ENCODE assay signal across 12 cellular contexts in the genomic region with DNA sequence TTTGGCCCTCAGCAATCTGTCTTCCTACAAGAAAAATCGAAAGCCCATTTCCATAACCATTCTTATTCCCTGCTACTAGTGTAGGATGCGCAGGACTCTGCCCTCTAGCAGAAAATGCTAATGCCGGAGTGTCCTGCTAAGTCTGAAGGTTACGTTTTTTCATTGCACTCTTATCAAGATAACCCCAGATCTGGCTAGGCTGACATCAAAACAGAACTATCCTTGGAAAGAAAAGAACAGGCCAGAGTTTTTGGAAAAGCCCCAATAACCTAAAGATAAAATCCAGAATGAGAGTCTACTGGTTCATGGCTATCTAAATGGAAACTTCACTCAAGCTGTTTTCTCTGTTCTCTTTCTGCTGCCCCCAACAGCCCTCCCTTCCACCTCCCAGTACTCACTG. TPM values are rescaled to one million over a fixed set of nuclear protein-coding genes. Genes with fewer than 3 reads are reported as not detected.
DNase-seq lines count a peak whose midpoint lies in the region; ATAC-seq and TF ChIP-seq lines count a peak whose summit lies in the region.
"Had no signal": no experiment of that assay in that cellular context is flagged by ENCODE, and none has a peak within 500 bp of the region (broad histone marks: within the 10 kb centered on the region; RNA-seq: fewer than 3 reads in every experiment).

No MANE protein-coding gene starts in this region.

- H3K4me1 Mint-ChIP-seq in mesothelial cell of epicardium (peaks cover 21% of the 10 kb centered on the region), type B pancreatic cell (ENCODE audit: unreplicated experiment) (peaks cover 28% of the 10 kb centered on the region)

- no peak for DNase-seq in heart left ventricle
- DNase-seq in left cardiac atrium, result no peak
- peak in 1 of 10 donors; percentile 33 for DNase-seq in dorsolateral prefrontal cortex
- no peak for DNase-seq in mesothelial cell of epicardium (ENCODE audit: low spot score in 2 of 2, unreplicated experiment in 2 of 2)
- no peak for DNase-seq in type B pancreatic cell (ENCODE audit: extremely low spot score, unreplicated experiment)
- DNase-seq in T-helper 9 cell, result no peak
- no peak for DNase-seq in UCSD-AML1 (lab: John Stamatoyannopoulos, UW; ENCODE audit: unreplicated experiment)
- DNase-seq: activated T-cell treated with anti-CD3 and anti-CD28 coated beads, Interleukin-2, amount 50 U/mL, for 72 hours; NCI-H1105 had no signal

- H3K9me3 Mint-ChIP-seq in mesothelial cell of epicardium (no peaks in the 10 kb centered on the region), type B pancreatic cell (no peaks in the 10 kb centered on the region)
- H3K9me3 Mint-ChIP-seq: activated T-cell treated with anti-CD3 and anti-CD28 coated beads, Interleukin-2, amount 50 U/mL, for 72 hours had no signal

- 50 to 67% (median 61%) methylated on average over 4 of the region's 4 CpGs for WGBS in heart left ventricle, 4 donors

- H3K4me3 Mint-ChIP-seq in mesothelial cell of epicardium (peak overlapping the region; percentile 87), type B pancreatic cell (peak overlapping the region; percentile 95)

- H3K9me3 ChIP-seq in heart left ventricle, result no peaks in the 10 kb centered on the region
- H3K9me3 ChIP-seq: A549 had no signal

- no peak for ATAC-seq in heart left ventricle
- no peak for ATAC-seq in left cardiac atrium
- ATAC-seq in GM21447 (IDR thresholded peaks at IDR 0.05; ENCODE audit: unreplicated experiment), result no peak
- ATAC-seq: A549; activated T-cell treated with anti-CD3 and anti-CD28 coated beads, Interleukin-2, amount 50 U/mL, for 72 hours; GM12878 had no signal

- TF ChIP-seq POLR2A in heart left ventricle (IDR thresholded peaks at IDR 0.05), result no peak

- H3K27me3 ChIP-seq in heart left ventricle (peaks cover 0 to 38% (median 0%) of the 10 kb centered on the region in 9 donors), dorsolateral prefrontal cortex (peaks cover 0 to 6% (median 0%) of the 10 kb centered on the region in 45 donors)

- H3K27ac Mint-ChIP-seq in mesothelial cell of epicardium, result no peak overlapping the region
- peak overlapping the region; percentile 66 for H3K27ac Mint-ChIP-seq in type B pancreatic cell
- H3K27ac Mint-ChIP-seq: activated T-cell treated with anti-CD3 and anti-CD28 coated beads, Interleukin-2, amount 50 U/mL, for 72 hours had no signal

- H3K27me3 Mint-ChIP-seq in mesothelial cell of epicardium (ENCODE audit: low read depth), result peaks cover 14% of the 10 kb centered on the region
- peaks cover 4% of the 10 kb centered on the region for H3K27me3 Mint-ChIP-seq in type B pancreatic cell

- H3K27ac ChIP-seq in heart left ventricle (peak overlapping the region in 11 of 12 donors; percentile 39 to 97 (median 90)), dorsolateral prefrontal cortex (peak overlapping the region in 40 of 59 donors; percentile 7 to 88 (median 69))
- H3K27ac ChIP-seq: A549 had no signal

- H3K4me1 ChIP-seq in heart left ventricle, result peaks cover 0 to 52% (median 20%) of the 10 kb centered on the region in 12 donors

- intact Hi-C loops in heart left ventricle (cut with DNase I) (loop anchor here (2.0 to 10.0 kb wide), 13 partner anchors 60 to 340 kb away; no protein-coding TSS in a partner anchor), left cardiac atrium (cut with DNase I) (loop anchor here (2.0 to 10.0 kb wide), 4 partner anchors 147 to 341 kb away; no protein-coding TSS in a partner anchor), dorsolateral prefrontal cortex (cut with DNase I) (loop anchor here (2.0 to 10.0 kb wide), 4 partner anchors 243 to 317 kb away; no protein-coding TSS in a partner anchor)

- H3K36me3 Mint-ChIP-seq in mesothelial cell of epicardium, result peaks cover 6% of the 10 kb centered on the region
- H3K36me3 Mint-ChIP-seq in type B pancreatic cell, result peaks cover 38% of the 10 kb centered on the region

- peak in 1 of 12 donors; percentile 18 for TF ChIP-seq CTCF in heart left ventricle (IDR thresholded peaks at IDR 0.05)
- TF ChIP-seq CTCF in dorsolateral prefrontal cortex (IDR thresholded peaks at IDR 0.05 in 54 of 56, conservative IDR thresholded peaks at IDR 0.05 in 2 of 56; ENCODE audit: low read depth in 1 of 56, partially characterized antibody in 56 of 56), result peak in 1 of 56 donors; percentile 17
- no peak for TF ChIP-seq CTCF in mesothelial cell of epicardium (IDR thresholded peaks at IDR 0.05; ENCODE audit: unreplicated experiment)
- TF ChIP-seq CTCF in type B pancreatic cell (conservative IDR thresholded peaks at IDR 0.05), result no peak

- H3K36me3 ChIP-seq in heart left ventricle, result peaks cover 0 to 35% (median 2%) of the 10 kb centered on the region in 9 donors

- H3K4me3 ChIP-seq in heart left ventricle, result peak overlapping the region in 11 of 12 donors; percentile 74 to 99 (median 91)
- peak overlapping the region in 52 of 59 donors; percentile 1 to 92 (median 80) for H3K4me3 ChIP-seq in dorsolateral prefrontal cortex
- H3K4me3 ChIP-seq: A549, GM12878 had no signal

RNA-seq across cellular contexts. Expression of a gene that starts 0.9 kb away (rescaled TPM):
- total RNA-seq in heart left ventricle, result 10 to 100 TPM in 7 of 9 donors, 1 to 10 TPM in 2; 7.5 to 24.0 (median 11.1) TPM
- 1 to 10 TPM; 2.8 to 3.9 TPM for polyA plus RNA-seq in heart left ventricle
- 10 to 100 TPM; 11.0 to 11.8 TPM for total RNA-seq in left cardiac atrium
- total RNA-seq in dorsolateral prefrontal cortex, result 10 to 100 TPM in 118 of 120 experiments, 1 to 10 TPM in 2; 8.9 to 49.9 (median 17.9) TPM
- total RNA-seq in mesothelial cell of epicardium, result 19.0 to 28.6 TPM (median 25.7 TPM) in 3 replicates
- 23.6 and 28.9 TPM in 2 replicates for total RNA-seq in type B pancreatic cell (ENCODE audit: low replicate concordance)
